1 cellular context compared by ENCODE assay signal in genomic region chr4:71593306-71593705, GRCh38.
A peak's percentile ranks its signal among the peaks of the same experiment; 100 is the strongest.
TF ChIP-seq lines count a peak whose summit lies in the region.

No MANE protein-coding gene starts in this region.

TF ChIP-seq in GM23338, 12 proteins besides CTCF, POLR2A, EP300 and RAD21 (continued from another document):
- TF ChIP-seq ZNF462 (CRISPR knock-in tag; IDR thresholded peaks at IDR 0.05) (peak; percentile 52; the same call in 1 of the 2 replicates), ZNF331 (CRISPR knock-in tag; IDR thresholded peaks at IDR 0.05; ENCODE audit: low read depth) (no peak), EZH2 (IDR thresholded peaks at IDR 0.05; ENCODE audit: low read depth, unreplicated experiment) (no peak), ZNF114 (CRISPR knock-in tag; IDR thresholded peaks at IDR 0.05) (no peak), POLR2AphosphoS5 (IDR thresholded peaks at IDR 0.05; ENCODE audit: low read depth) (no peak), CREB1 (CRISPR knock-in tag; IDR thresholded peaks at IDR 0.05; ENCODE audit: low read depth) (no peak), ETS1 (IDR thresholded peaks at IDR 0.05) (0 out of 2 replicates have a peak, but pooled peaks have one; percentile 31), EZH2phosphoT487 (IDR thresholded peaks at IDR 0.05; ENCODE audit: unreplicated experiment) (no peak), NANOG (IDR thresholded peaks at IDR 0.05; ENCODE audit: borderline replicate concordance) (peak; percentile 96)
